Comparison of ENCODE assay signal across 8 cellular contexts in genomic region chr12:96445743-96446655, GRCh38. TPM values are rescaled to one million over a fixed set of nuclear protein-coding genes. Genes with fewer than 3 reads are reported as not detected.
DNase-seq lines count a peak whose midpoint lies in the region; ATAC-seq and TF ChIP-seq lines count a peak whose summit lies in the region.

No MANE protein-coding gene starts in this region.

- H3K9me2 ChIP-seq in MM.1S (replicated peaks; ENCODE audit: insufficient read depth, low read length): no peaks in the 10 kb centered on the region

- peak; percentile 98 for ATAC-seq in GM21619 (IDR thresholded peaks at IDR 0.05; ENCODE audit: unreplicated experiment)
- ATAC-seq in gastroesophageal sphincter: peak; percentile 87

- H3K4me1 ChIP-seq in MM.1S (ENCODE audit: low read length) (peaks cover 9% of the 10 kb centered on the region), gastroesophageal sphincter (no peaks in the 10 kb centered on the region), spleen (peaks cover 11 to 36% (median 25%) of the 10 kb centered on the region in 6 donors)

- no peaks in the 10 kb centered on the region for H4K20me1 ChIP-seq in MM.1S (ENCODE audit: insufficient read depth, low read length)

- 48 to 57% methylated on average over 6 of the region's 6 CpGs for WGBS in gastroesophageal sphincter (ENCODE audit: low coverage in 1 of 2), 2 donors
- whole genome bisulfite sequencing in spleen, 5 donors: 23 to 35% (median 31%) methylated on average over 6 of the region's 6 CpGs

- intact Hi-C loops in spleen (cut with DNase I; ENCODE audit: low total_unique reads): no loop called here

- H3K79me2 ChIP-seq in MM.1S (ENCODE audit: low read length): no peaks in the 10 kb centered on the region

- peak overlapping the region; percentile 51 for H2AFZ ChIP-seq in MM.1S (ENCODE audit: low read length)

- no peaks in the 10 kb centered on the region for H3K9me3 ChIP-seq in MM.1S (replicated peaks; ENCODE audit: insufficient read depth, low read length)
- H3K9me3 ChIP-seq in gastroesophageal sphincter: no peaks in the 10 kb centered on the region
- no peaks in the 10 kb centered on the region for H3K9me3 ChIP-seq in spleen

- TF ChIP-seq EP300 in gastroesophageal sphincter (IDR thresholded peaks at IDR 0.05): no peak

- H3F3A ChIP-seq in MM.1S (ENCODE audit: insufficient read depth, low read length): peaks cover 4% of the 10 kb centered on the region; the same call in 1 of the 2 replicates

- H3K27ac ChIP-seq in MM.1S (ENCODE audit: low read length): peak overlapping the region; percentile 52; the same call in 1 of the 2 replicates
- H3K27ac ChIP-seq in gastroesophageal sphincter: peak overlapping the region in 3 of 4 donors; percentile 48 to 53 (median 51)
- peak overlapping the region; percentile 55 to 89 (median 84) for H3K27ac ChIP-seq in spleen

- peak overlapping the region; percentile 3; the same call in 1 of the 2 replicates for H3K9ac ChIP-seq in MM.1S (ENCODE audit: low read length)

- TF ChIP-seq CTCF in MM.1S (IDR thresholded peaks at IDR 0.05; ENCODE audit: low read length) (no peak), gastroesophageal sphincter (IDR thresholded peaks at IDR 0.05) (no peak), spleen (IDR thresholded peaks at IDR 0.05 in 8 of 11, conservative IDR thresholded peaks at IDR 0.05 in 3 of 11) (no peak)

- no peak for TF ChIP-seq POLR2A in gastroesophageal sphincter (IDR thresholded peaks at IDR 0.05)
- TF ChIP-seq POLR2A in spleen (IDR thresholded peaks at IDR 0.05): peak in 1 of 3 donors; percentile 16

- H3K4me3 ChIP-seq in MM.1S (ENCODE audit: low read length) (no peak overlapping the region), gastroesophageal sphincter (no peak overlapping the region), spleen (no peak overlapping the region)

- H3K36me3 ChIP-seq in MM.1S (replicated peaks; ENCODE audit: insufficient read depth, low read length): no peaks in the 10 kb centered on the region
- no peaks in the 10 kb centered on the region for H3K36me3 ChIP-seq in gastroesophageal sphincter
- no peaks in the 10 kb centered on the region for H3K36me3 ChIP-seq in spleen

- H3K27me3 ChIP-seq in MM.1S (replicated peaks; ENCODE audit: insufficient read depth, low read length): no peaks in the 10 kb centered on the region
- no peaks in the 10 kb centered on the region for H3K27me3 ChIP-seq in gastroesophageal sphincter
- no peaks in the 10 kb centered on the region for H3K27me3 ChIP-seq in spleen (replicated peaks in 1 of 7)

- DNase-seq in EL: peak; percentile 94
- DNase-seq in MM.1S: peak; percentile 63
- peak; percentile 23 for DNase-seq in activated T-cell treated with anti-CD3 and anti-CD28 coated beads for 48 hours (ENCODE audit: low read depth)
- DNase-seq in spleen: no peak
- no peak for DNase-seq in NCI-H2227 (lab: John Stamatoyannopoulos, UW; ENCODE audit: unreplicated experiment)
- no peak for DNase-seq in NCI-H2029 (lab: John Stamatoyannopoulos, UW)

- peak overlapping the region; percentile 45 for H3K4me2 ChIP-seq in MM.1S (ENCODE audit: low read depth, low read length)

RNA-seq across cellular contexts. Expression of gene CFAP54, which starts 43.4 kb away (rescaled TPM):
- total RNA-seq in gastroesophageal sphincter: 1 to 10 TPM; 2.1 to 4.7 (median 3.6) TPM
- total RNA-seq in spleen: 1 to 10 TPM; 1.1 to 3.6 (median 2.7) TPM
- under 1 TPM; 0.09 to 0.59 (median 0.42) TPM for polyA plus RNA-seq in spleen

RNA-seq across cellular contexts. Expression of gene CDK17, which starts 45.8 kb away (rescaled TPM):
- total RNA-seq in gastroesophageal sphincter (10 to 100 TPM; 54.4 to 77.9 (median 62.9) TPM), spleen (100 to 1,000 TPM in 1 of 7 donors, 10 to 100 TPM in 6; 56.6 to 108 (median 71.6) TPM)
- 10 to 100 TPM; 12.9 to 18.0 (median 15.8) TPM for polyA plus RNA-seq in spleen

Comparison
In these comparisons a context has a peak if more than half of its experiments do, and no peak if none do; other contexts are left out.
1. DNase-seq: peak in EL (single experiment), MM.1S (single experiment) and activated T-cell treated with anti-CD3 and anti-CD28 coated beads for 48 hours (single experiment); none in spleen (single experiment), NCI-H2227 (single experiment) and NCI-H2029 (single experiment).
2. Peak in every context shown above with its lines, with median percentiles within 50 percentile points of each other: H3K27ac ChIP-seq.